1 cellular context compared by ENCODE assay signal in the genomic region with DNA sequence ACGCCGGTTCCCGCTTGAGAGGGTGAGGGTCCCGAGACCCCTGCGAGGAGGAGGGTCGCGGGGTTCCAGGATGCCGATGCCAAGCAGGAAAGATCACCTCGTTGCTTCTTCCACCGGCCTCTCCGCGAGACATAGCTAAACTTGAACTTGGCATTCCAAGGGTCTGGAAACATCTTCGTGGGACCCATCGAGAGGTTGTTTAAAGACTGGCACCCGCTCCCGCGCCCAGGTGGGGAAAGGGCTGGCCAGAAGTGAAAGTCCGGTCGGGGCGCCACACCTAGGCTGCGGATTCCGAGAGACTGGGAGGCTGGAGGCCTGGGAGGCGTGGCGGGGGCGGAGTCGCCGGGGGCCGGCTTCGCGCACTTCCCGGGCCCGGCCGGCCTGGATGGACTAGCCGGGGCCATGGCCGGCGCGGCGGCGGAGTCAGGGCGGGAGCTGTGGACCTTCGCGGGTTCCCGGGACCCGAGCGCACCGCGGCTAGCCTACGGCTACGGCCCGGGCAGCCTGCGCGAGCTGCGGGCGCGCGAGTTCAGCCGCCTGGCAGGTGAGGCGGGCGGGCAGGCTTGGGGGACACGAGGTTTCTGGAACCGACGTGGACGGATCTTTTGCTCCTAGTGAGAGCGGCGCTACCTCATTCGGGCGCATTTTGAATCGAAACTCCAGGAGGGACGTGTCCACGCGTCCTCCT.
TF ChIP-seq lines count a peak whose summit lies in the region.

A gene with protein sequence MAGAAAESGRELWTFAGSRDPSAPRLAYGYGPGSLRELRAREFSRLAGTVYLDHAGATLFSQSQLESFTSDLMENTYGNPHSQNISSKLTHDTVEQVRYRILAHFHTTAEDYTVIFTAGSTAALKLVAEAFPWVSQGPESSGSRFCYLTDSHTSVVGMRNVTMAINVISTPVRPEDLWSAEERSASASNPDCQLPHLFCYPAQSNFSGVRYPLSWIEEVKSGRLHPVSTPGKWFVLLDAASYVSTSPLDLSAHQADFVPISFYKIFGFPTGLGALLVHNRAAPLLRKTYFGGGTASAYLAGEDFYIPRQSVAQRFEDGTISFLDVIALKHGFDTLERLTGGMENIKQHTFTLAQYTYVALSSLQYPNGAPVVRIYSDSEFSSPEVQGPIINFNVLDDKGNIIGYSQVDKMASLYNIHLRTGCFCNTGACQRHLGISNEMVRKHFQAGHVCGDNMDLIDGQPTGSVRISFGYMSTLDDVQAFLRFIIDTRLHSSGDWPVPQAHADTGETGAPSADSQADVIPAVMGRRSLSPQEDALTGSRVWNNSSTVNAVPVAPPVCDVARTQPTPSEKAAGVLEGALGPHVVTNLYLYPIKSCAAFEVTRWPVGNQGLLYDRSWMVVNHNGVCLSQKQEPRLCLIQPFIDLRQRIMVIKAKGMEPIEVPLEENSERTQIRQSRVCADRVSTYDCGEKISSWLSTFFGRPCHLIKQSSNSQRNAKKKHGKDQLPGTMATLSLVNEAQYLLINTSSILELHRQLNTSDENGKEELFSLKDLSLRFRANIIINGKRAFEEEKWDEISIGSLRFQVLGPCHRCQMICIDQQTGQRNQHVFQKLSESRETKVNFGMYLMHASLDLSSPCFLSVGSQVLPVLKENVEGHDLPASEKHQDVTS (plus strand): TSS at position 360 of the 688 bp plus-strand sequence. CDS start 43 bp downstream, at position 403.

TF ChIP-seq in WTC11, 78 proteins besides CTCF, POLR2A, EP300 and RAD21 (continued from another document and continues in another):
- TF ChIP-seq, protein P1, sequence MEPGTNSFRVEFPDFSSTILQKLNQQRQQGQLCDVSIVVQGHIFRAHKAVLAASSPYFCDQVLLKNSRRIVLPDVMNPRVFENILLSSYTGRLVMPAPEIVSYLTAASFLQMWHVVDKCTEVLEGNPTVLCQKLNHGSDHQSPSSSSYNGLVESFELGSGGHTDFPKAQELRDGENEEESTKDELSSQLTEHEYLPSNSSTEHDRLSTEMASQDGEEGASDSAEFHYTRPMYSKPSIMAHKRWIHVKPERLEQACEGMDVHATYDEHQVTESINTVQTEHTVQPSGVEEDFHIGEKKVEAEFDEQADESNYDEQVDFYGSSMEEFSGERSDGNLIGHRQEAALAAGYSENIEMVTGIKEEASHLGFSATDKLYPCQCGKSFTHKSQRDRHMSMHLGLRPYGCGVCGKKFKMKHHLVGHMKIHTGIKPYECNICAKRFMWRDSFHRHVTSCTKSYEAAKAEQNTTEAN (CRISPR knock-in tag; IDR thresholded peaks at IDR 0.05): no peak
- TF ChIP-seq ZNF396 (CRISPR knock-in tag; IDR thresholded peaks at IDR 0.05; ENCODE audit: borderline replicate concordance): no peak
- no peak for TF ChIP-seq EMX1 (CRISPR knock-in tag; IDR thresholded peaks at IDR 0.05)
- TF ChIP-seq, protein P2, sequence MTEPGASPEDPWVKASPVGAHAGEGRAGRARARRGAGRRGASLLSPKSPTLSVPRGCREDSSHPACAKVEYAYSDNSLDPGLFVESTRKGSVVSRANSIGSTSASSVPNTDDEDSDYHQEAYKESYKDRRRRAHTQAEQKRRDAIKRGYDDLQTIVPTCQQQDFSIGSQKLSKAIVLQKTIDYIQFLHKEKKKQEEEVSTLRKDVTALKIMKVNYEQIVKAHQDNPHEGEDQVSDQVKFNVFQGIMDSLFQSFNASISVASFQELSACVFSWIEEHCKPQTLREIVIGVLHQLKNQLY (CRISPR knock-in tag; IDR thresholded peaks at IDR 0.05): no peak
- TF ChIP-seq ZNF671 (CRISPR knock-in tag; IDR thresholded peaks at IDR 0.05): no peak
- TF ChIP-seq, protein P3, sequence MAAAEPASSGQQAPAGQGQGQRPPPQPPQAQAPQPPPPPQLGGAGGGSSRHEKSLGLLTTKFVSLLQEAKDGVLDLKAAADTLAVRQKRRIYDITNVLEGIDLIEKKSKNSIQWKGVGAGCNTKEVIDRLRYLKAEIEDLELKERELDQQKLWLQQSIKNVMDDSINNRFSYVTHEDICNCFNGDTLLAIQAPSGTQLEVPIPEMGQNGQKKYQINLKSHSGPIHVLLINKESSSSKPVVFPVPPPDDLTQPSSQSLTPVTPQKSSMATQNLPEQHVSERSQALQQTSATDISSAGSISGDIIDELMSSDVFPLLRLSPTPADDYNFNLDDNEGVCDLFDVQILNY (CRISPR knock-in tag; IDR thresholded peaks at IDR 0.05): peak; percentile 90; the same call in 1 of the 2 replicates
- no peak for TF ChIP-seq ZNF232 (CRISPR knock-in tag; IDR thresholded peaks at IDR 0.05)
- no peak; the same call in 1 of the 2 replicates for TF ChIP-seq TEAD1 (CRISPR knock-in tag; IDR thresholded peaks at IDR 0.05)
- TF ChIP-seq MYBL2 (CRISPR knock-in tag; IDR thresholded peaks at IDR 0.05): no peak
- peak; percentile 66 for TF ChIP-seq SP1 (CRISPR knock-in tag; conservative IDR thresholded peaks at IDR 0.05)
- 0 out of 2 replicates have a peak, but pooled peaks have one; percentile 28 for TF ChIP-seq ZNF219 (CRISPR knock-in tag; IDR thresholded peaks at IDR 0.05; ENCODE audit: borderline replicate concordance)
- TF ChIP-seq SMAD4 (CRISPR knock-in tag; IDR thresholded peaks at IDR 0.05): no peak
- TF ChIP-seq CREB1 (CRISPR knock-in tag; IDR thresholded peaks at IDR 0.05): peak; percentile 75; the same call in 1 of the 2 replicates
- no peak for TF ChIP-seq NR1H2 (CRISPR knock-in tag; IDR thresholded peaks at IDR 0.05)
- TF ChIP-seq NR2C2 (CRISPR knock-in tag; IDR thresholded peaks at IDR 0.05): no peak
- TF ChIP-seq, protein P4, sequence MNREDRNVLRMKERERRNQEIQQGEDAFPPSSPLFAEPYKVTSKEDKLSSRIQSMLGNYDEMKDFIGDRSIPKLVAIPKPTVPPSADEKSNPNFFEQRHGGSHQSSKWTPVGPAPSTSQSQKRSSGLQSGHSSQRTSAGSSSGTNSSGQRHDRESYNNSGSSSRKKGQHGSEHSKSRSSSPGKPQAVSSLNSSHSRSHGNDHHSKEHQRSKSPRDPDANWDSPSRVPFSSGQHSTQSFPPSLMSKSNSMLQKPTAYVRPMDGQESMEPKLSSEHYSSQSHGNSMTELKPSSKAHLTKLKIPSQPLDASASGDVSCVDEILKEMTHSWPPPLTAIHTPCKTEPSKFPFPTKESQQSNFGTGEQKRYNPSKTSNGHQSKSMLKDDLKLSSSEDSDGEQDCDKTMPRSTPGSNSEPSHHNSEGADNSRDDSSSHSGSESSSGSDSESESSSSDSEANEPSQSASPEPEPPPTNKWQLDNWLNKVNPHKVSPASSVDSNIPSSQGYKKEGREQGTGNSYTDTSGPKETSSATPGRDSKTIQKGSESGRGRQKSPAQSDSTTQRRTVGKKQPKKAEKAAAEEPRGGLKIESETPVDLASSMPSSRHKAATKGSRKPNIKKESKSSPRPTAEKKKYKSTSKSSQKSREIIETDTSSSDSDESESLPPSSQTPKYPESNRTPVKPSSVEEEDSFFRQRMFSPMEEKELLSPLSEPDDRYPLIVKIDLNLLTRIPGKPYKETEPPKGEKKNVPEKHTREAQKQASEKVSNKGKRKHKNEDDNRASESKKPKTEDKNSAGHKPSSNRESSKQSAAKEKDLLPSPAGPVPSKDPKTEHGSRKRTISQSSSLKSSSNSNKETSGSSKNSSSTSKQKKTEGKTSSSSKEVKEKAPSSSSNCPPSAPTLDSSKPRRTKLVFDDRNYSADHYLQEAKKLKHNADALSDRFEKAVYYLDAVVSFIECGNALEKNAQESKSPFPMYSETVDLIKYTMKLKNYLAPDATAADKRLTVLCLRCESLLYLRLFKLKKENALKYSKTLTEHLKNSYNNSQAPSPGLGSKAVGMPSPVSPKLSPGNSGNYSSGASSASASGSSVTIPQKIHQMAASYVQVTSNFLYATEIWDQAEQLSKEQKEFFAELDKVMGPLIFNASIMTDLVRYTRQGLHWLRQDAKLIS (CRISPR knock-in tag; IDR thresholded peaks at IDR 0.05; ENCODE audit: borderline replicate concordance): no peak; the same call in 1 of the 2 replicates
- TF ChIP-seq, protein P5, sequence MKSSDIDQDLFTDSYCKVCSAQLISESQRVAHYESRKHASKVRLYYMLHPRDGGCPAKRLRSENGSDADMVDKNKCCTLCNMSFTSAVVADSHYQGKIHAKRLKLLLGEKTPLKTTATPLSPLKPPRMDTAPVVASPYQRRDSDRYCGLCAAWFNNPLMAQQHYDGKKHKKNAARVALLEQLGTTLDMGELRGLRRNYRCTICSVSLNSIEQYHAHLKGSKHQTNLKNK (CRISPR knock-in tag; IDR thresholded peaks at IDR 0.05): no peak
- TF ChIP-seq PRRX2 (CRISPR knock-in tag; IDR thresholded peaks at IDR 0.05): no peak
- TF ChIP-seq OVOL2 (CRISPR knock-in tag; IDR thresholded peaks at IDR 0.05; ENCODE audit: borderline replicate concordance): no peak
- no peak for TF ChIP-seq RORB (CRISPR knock-in tag; IDR thresholded peaks at IDR 0.05)
- peak; percentile 58; the same call in 1 of the 2 replicates for TF ChIP-seq CREM (CRISPR knock-in tag; IDR thresholded peaks at IDR 0.05)
- 0 out of 2 replicates have a peak, but pooled peaks have one; percentile 29 for TF ChIP-seq ELF4 (CRISPR knock-in tag; IDR thresholded peaks at IDR 0.05; ENCODE audit: low read depth)
- TF ChIP-seq, protein P6, sequence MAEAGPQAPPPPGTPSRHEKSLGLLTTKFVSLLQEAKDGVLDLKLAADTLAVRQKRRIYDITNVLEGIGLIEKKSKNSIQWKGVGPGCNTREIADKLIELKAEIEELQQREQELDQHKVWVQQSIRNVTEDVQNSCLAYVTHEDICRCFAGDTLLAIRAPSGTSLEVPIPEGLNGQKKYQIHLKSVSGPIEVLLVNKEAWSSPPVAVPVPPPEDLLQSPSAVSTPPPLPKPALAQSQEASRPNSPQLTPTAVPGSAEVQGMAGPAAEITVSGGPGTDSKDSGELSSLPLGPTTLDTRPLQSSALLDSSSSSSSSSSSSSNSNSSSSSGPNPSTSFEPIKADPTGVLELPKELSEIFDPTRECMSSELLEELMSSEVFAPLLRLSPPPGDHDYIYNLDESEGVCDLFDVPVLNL (CRISPR knock-in tag; IDR thresholded peaks at IDR 0.05; ENCODE audit: borderline replicate concordance, low read depth): 0 out of 2 replicates have a peak, but pooled peaks have one; percentile 22
- no peak; the same call in 1 of the 2 replicates for TF ChIP-seq TP53 (CRISPR knock-in tag; IDR thresholded peaks at IDR 0.05)
- TF ChIP-seq, protein P7, sequence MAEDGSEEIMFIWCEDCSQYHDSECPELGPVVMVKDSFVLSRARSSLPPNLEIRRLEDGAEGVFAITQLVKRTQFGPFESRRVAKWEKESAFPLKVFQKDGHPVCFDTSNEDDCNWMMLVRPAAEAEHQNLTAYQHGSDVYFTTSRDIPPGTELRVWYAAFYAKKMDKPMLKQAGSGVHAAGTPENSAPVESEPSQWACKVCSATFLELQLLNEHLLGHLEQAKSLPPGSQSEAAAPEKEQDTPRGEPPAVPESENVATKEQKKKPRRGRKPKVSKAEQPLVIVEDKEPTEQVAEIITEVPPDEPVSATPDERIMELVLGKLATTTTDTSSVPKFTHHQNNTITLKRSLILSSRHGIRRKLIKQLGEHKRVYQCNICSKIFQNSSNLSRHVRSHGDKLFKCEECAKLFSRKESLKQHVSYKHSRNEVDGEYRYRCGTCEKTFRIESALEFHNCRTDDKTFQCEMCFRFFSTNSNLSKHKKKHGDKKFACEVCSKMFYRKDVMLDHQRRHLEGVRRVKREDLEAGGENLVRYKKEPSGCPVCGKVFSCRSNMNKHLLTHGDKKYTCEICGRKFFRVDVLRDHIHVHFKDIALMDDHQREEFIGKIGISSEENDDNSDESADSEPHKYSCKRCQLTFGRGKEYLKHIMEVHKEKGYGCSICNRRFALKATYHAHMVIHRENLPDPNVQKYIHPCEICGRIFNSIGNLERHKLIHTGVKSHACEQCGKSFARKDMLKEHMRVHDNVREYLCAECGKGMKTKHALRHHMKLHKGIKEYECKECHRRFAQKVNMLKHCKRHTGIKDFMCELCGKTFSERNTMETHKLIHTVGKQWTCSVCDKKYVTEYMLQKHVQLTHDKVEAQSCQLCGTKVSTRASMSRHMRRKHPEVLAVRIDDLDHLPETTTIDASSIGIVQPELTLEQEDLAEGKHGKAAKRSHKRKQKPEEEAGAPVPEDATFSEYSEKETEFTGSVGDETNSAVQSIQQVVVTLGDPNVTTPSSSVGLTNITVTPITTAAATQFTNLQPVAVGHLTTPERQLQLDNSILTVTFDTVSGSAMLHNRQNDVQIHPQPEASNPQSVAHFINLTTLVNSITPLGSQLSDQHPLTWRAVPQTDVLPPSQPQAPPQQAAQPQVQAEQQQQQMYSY (CRISPR knock-in tag; IDR thresholded peaks at IDR 0.05): peak; percentile 45
- TF ChIP-seq IRF2 (CRISPR knock-in tag; IDR thresholded peaks at IDR 0.05; ENCODE audit: borderline replicate concordance, low read depth): no peak
- no peak for TF ChIP-seq NFYB (CRISPR knock-in tag; conservative IDR thresholded peaks at IDR 0.05; ENCODE audit: low read depth)
- TF ChIP-seq ZNF423 (CRISPR knock-in tag; IDR thresholded peaks at IDR 0.05): no peak
- TF ChIP-seq KAT7 (CRISPR knock-in tag; IDR thresholded peaks at IDR 0.05; ENCODE audit: borderline replicate concordance): no peak
- no peak for TF ChIP-seq SMAD3 (CRISPR knock-in tag; IDR thresholded peaks at IDR 0.05; ENCODE audit: borderline replicate concordance)
- no peak for TF ChIP-seq ATF1 (CRISPR knock-in tag; IDR thresholded peaks at IDR 0.05)
- TF ChIP-seq, protein P8, sequence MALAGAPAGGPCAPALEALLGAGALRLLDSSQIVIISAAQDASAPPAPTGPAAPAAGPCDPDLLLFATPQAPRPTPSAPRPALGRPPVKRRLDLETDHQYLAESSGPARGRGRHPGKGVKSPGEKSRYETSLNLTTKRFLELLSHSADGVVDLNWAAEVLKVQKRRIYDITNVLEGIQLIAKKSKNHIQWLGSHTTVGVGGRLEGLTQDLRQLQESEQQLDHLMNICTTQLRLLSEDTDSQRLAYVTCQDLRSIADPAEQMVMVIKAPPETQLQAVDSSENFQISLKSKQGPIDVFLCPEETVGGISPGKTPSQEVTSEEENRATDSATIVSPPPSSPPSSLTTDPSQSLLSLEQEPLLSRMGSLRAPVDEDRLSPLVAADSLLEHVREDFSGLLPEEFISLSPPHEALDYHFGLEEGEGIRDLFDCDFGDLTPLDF (CRISPR knock-in tag; IDR thresholded peaks at IDR 0.05): peak; percentile 67; the same call in 1 of the 2 replicates
- 0 out of 2 replicates have a peak, but pooled peaks have one; percentile 47 for TF ChIP-seq NFE2L1 (CRISPR knock-in tag; IDR thresholded peaks at IDR 0.05)
- TF ChIP-seq, protein P9, sequence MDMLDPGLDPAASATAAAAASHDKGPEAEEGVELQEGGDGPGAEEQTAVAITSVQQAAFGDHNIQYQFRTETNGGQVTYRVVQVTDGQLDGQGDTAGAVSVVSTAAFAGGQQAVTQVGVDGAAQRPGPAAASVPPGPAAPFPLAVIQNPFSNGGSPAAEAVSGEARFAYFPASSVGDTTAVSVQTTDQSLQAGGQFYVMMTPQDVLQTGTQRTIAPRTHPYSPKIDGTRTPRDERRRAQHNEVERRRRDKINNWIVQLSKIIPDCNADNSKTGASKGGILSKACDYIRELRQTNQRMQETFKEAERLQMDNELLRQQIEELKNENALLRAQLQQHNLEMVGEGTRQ (CRISPR knock-in tag; IDR thresholded peaks at IDR 0.05): no peak
- TF ChIP-seq ZNF263 (CRISPR knock-in tag; IDR thresholded peaks at IDR 0.05; ENCODE audit: low read depth): no peak
- TF ChIP-seq, protein P10, sequence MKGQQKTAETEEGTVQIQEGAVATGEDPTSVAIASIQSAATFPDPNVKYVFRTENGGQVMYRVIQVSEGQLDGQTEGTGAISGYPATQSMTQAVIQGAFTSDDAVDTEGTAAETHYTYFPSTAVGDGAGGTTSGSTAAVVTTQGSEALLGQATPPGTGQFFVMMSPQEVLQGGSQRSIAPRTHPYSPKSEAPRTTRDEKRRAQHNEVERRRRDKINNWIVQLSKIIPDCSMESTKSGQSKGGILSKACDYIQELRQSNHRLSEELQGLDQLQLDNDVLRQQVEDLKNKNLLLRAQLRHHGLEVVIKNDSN (CRISPR knock-in tag; IDR thresholded peaks at IDR 0.05): no peak
